In the genomic region with DNA sequence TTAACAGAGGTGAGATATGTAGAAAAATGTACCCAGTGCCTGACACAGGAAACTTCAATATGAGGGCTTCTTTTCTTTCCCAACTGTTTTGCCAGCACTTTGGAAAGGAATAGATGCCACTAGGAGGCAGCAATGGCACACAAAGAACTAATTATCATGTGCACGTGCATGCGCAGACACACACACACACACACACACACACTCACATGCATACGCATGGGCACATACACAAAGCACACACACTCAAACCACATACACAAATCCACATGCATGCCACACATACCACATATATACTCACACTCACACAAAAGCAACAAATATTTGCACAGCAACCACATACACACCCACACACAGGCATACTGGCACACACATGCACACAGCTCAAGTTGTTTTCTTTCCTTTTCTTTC, we compare ENCODE assay signal across 9 cellular contexts. TPM values are rescaled to one million over a fixed set of nuclear protein-coding genes. Genes with fewer than 3 reads are reported as not detected.
DNase-seq lines count a peak whose midpoint lies in the region; ATAC-seq and TF ChIP-seq lines count a peak whose summit lies in the region.
"Had no signal": no experiment of that assay in that cellular context is flagged by ENCODE, and none has a peak within 500 bp of the region (broad histone marks: within the 10 kb centered on the region; RNA-seq: fewer than 3 reads in every experiment).

No MANE protein-coding gene starts in this region.

- ATAC-seq in GM19395 (IDR thresholded peaks at IDR 0.05; ENCODE audit: unreplicated experiment) = no peak

- H3K4me3 ChIP-seq in SJCRH30 = no peak overlapping the region
- H3K4me3 ChIP-seq in brain microvascular endothelial cell (ENCODE audit: low read depth, low read length) = no peak overlapping the region

- DNase-seq in DMS153 treated with DMSO at 0.1 percent for 48 hours (lab: John Stamatoyannopoulos, UW; ENCODE audit: unreplicated experiment) = peak; percentile 23
- peak; percentile 69 to 81 for DNase-seq in SJCRH30
- peak; percentile 76 for DNase-seq in brain microvascular endothelial cell
- peak; percentile 71 for DNase-seq in kidney tubule cell (ENCODE audit: low spot score)
- peak; percentile 22 to 40 (median 38) for DNase-seq in stimulated activated CD4-positive, alpha-beta T cell treated with anti-CD3 and anti-CD28 coated beads, TNF-alpha, amount 100 ng/mL, for 24 hours (ENCODE audit: low read depth in 3 of 3)
- DNase-seq in effector CD8-positive, alpha-beta T cell (lab: John Stamatoyannopoulos, UW) = no peak

- H3K9me3 ChIP-seq in SJCRH30 (replicated peaks) = no peaks in the 10 kb centered on the region

- in situ Hi-C loops in brain microvascular endothelial cell (cut with HindIII; ENCODE audit: low pct_ligation_motif_present, low sequenced_read_pairs) = no loop called here

- TF ChIP-seq CTCF in LNCAP (IDR thresholded peaks at IDR 0.05) (peak; percentile 81), brain microvascular endothelial cell (IDR thresholded peaks at IDR 0.05; ENCODE audit: low read depth, low read length, missing control alignments) (peak; percentile 81)

- H3K4me1 ChIP-seq in SJCRH30 = no peaks in the 10 kb centered on the region

- no peaks in the 10 kb centered on the region for H3K36me3 ChIP-seq in SJCRH30
- no peaks in the 10 kb centered on the region for H3K36me3 ChIP-seq in brain microvascular endothelial cell (replicated peaks)

- H3K27ac ChIP-seq in SJCRH30 (no peak overlapping the region), brain microvascular endothelial cell (no peak overlapping the region)

- no peaks in the 10 kb centered on the region for H3K27me3 ChIP-seq in SJCRH30
- H3K27me3 ChIP-seq in brain microvascular endothelial cell (replicated peaks) = no peaks in the 10 kb centered on the region

RNA-seq across cellular contexts. Expression of a gene that starts 8.8 kb away (rescaled TPM):
- total RNA-seq in SJCRH30 (2014; rRNA removed; shearing (Covaris generic)) = 36.6 and 41.6 TPM in 2 replicates

RNA-seq across cellular contexts. Expression of a gene that starts 28.5 kb away (rescaled TPM):
- total RNA-seq in SJCRH30 (2014; rRNA removed; shearing (Covaris generic)) = not detected in 2 replicates
- total RNA-seq: subcutaneous adipose tissue had no signal
